In genomic region chr14:73059326-73059725, GRCh38 we compare ENCODE assay signal across 8 cellular contexts. TPM values are rescaled to one million over a fixed set of nuclear protein-coding genes. Genes with fewer than 3 reads are reported as not detected.
DNase-seq lines count a peak whose midpoint lies in the region; ATAC-seq and TF ChIP-seq lines count a peak whose summit lies in the region.

No MANE protein-coding gene starts in this region.

- no peak overlapping the region for H2BK15ac ChIP-seq in mesenchymal stem cell (ENCODE audit: low read depth, poor library complexity, severe bottlenecking)

- peaks cover 60% of the 10 kb centered on the region for H3K79me2 ChIP-seq in mammary epithelial cell (ENCODE audit: insufficient read depth, low read length)

- H3K4me2 ChIP-seq in mammary epithelial cell (ENCODE audit: insufficient read depth, low read depth, low read length) (peak overlapping the region; percentile 81), mesenchymal stem cell (ENCODE audit: low read length, poor library complexity, severe bottlenecking) (peak overlapping the region; percentile 76)

- H3K79me1 ChIP-seq in mesenchymal stem cell (replicated peaks; ENCODE audit: low read length, poor library complexity, severe bottlenecking): peaks cover 1% of the 10 kb centered on the region

- dilution Hi-C loops in mammary epithelial cell (cut with HindIII; ENCODE audit: low sequenced_read_pairs): no loop called here

- H2AK5ac ChIP-seq in mesenchymal stem cell (ENCODE audit: low read length, severe bottlenecking): no peak overlapping the region

- H3K9ac ChIP-seq in HUES48 (ENCODE audit: low read depth, low read length) (peak overlapping the region; percentile 99), mammary epithelial cell (ENCODE audit: insufficient read depth, low read length) (peak overlapping the region; percentile 100), mesenchymal stem cell (ENCODE audit: low read length) (peak overlapping the region; percentile 99)

- H3K27me3 ChIP-seq in HUES48 (ENCODE audit: control insufficient read depth, insufficient read depth, low read length): no peaks in the 10 kb centered on the region
- H3K27me3 ChIP-seq in mammary epithelial cell (ENCODE audit: insufficient read depth, low read length): no peaks in the 10 kb centered on the region
- no peaks in the 10 kb centered on the region for H3K27me3 ChIP-seq in mesenchymal stem cell (ENCODE audit: control insufficient read depth in 1 of 2, insufficient read depth in 1 of 2, low read length in 2 of 2)

- WGBS in mammary epithelial cell (ENCODE audit: low coverage, missing lambda C conversion rate): 0% methylated on average over 9 of the region's 9 CpGs
- under 1% methylated on average over 7 of the region's 9 CpGs for WGBS in mesenchymal stem cell

- no peak overlapping the region for H2BK120ac ChIP-seq in mesenchymal stem cell (ENCODE audit: low read depth, low read length)

- no peak overlapping the region for H3K23ac ChIP-seq in mesenchymal stem cell (ENCODE audit: low read length in 2 of 2)

- TSS peak; percentile 54 for BruUV-seq in mammary epithelial cell (replicated peaks; lab: Mats Ljungman, UMichigan)

- DNase-seq in AG20443 (ENCODE audit: low spot score): peak; percentile 51
- no peak for DNase-seq in mammary epithelial cell
- peak; percentile 63 for DNase-seq in mesenchymal stem cell
- DNase-seq in epidermal melanocyte (ENCODE audit: insufficient read length, low spot score): no peak
- DNase-seq in iPS-NIHi11 (ENCODE audit: low spot score): no peak
- no peak for DNase-seq in islet precursor cell

- H3K14ac ChIP-seq in mesenchymal stem cell (ENCODE audit: low read length in 2 of 2): no peak overlapping the region

- H3K27ac ChIP-seq in HUES48 (ENCODE audit: low read depth, low read length) (peak overlapping the region; percentile 99), mammary epithelial cell (ENCODE audit: insufficient read depth, low read depth, low read length) (peak overlapping the region; percentile 96), mesenchymal stem cell (ENCODE audit: low read length, poor library complexity, severe bottlenecking) (peak overlapping the region; percentile 94)

- H2BK12ac ChIP-seq in mesenchymal stem cell (ENCODE audit: low read length in 2 of 2): no peak overlapping the region

- H3K9me3 ChIP-seq in HUES48 (ENCODE audit: control insufficient read depth, insufficient read depth, low read length): no peaks in the 10 kb centered on the region
- no peaks in the 10 kb centered on the region for H3K9me3 ChIP-seq in mammary epithelial cell (replicated peaks; ENCODE audit: insufficient read depth, low read length)
- H3K9me3 ChIP-seq in mesenchymal stem cell (ENCODE audit: control insufficient read depth, low read length): no peaks in the 10 kb centered on the region

- H4K91ac ChIP-seq in mesenchymal stem cell (ENCODE audit: low read length): peak overlapping the region; percentile 78

- H2AFZ ChIP-seq in mammary epithelial cell (ENCODE audit: low read depth, low read length) (peak overlapping the region; percentile 97), mesenchymal stem cell (ENCODE audit: low read depth, low read length) (no peak overlapping the region)

- H4K8ac ChIP-seq in mesenchymal stem cell (ENCODE audit: low read length): no peak overlapping the region

- intact Hi-C loops in mammary epithelial cell (cut with micrococcal nuclease): loop anchor here (5.0 kb wide), 1 partner anchor 542 kb away; no protein-coding TSS in a partner anchor

- in situ Hi-C loops in mammary epithelial cell (cut with MboI; ENCODE audit: low sequenced_read_pairs in 2 of 2): no loop called here

- TF ChIP-seq CTCF in mammary epithelial cell (conservative IDR thresholded peaks at IDR 0.05 in 1 of 2, IDR thresholded peaks at IDR 0.05 in 1 of 2; ENCODE audit: extremely low read depth in 1 of 2, insufficient read depth in 1 of 2, low read depth in 1 of 2, low read length in 2 of 2): no peak

- no peak for ATAC-seq in HG03378 (IDR thresholded peaks at IDR 0.05; ENCODE audit: unreplicated experiment)

- H3K18ac ChIP-seq in mesenchymal stem cell (ENCODE audit: low read depth in 1 of 2, low read length in 2 of 2): peak overlapping the region in 1 of 2 experiments; percentile 16

- peaks cover 9% of the 10 kb centered on the region for H4K20me1 ChIP-seq in mammary epithelial cell (ENCODE audit: insufficient read depth, low read length)

- H3K4me3 ChIP-seq in HUES48 (ENCODE audit: low read depth, low read length): peak overlapping the region; percentile 97
- H3K4me3 ChIP-seq in mammary epithelial cell (replicated peaks in 1 of 3; ENCODE audit: insufficient read depth in 1 of 3, low read depth in 2 of 3, low read length in 3 of 3): peak overlapping the region; percentile 90 to 92 (median 91)
- peak overlapping the region; percentile 69 to 94 for H3K4me3 ChIP-seq in mesenchymal stem cell (ENCODE audit: insufficient read depth in 1 of 2, low read depth in 1 of 2, low read length in 2 of 2)

- H2BK5ac ChIP-seq in mesenchymal stem cell (ENCODE audit: low read depth, low read length, poor library complexity, severe bottlenecking): no peak overlapping the region

- H3K4me1 ChIP-seq in HUES48 (ENCODE audit: control insufficient read depth, insufficient read depth, low read length) (peaks cover 10% of the 10 kb centered on the region), mammary epithelial cell (ENCODE audit: insufficient read depth, low read length) (peaks cover 14% of the 10 kb centered on the region), mesenchymal stem cell (ENCODE audit: control insufficient read depth, insufficient read depth, low read depth, low read length) (peaks cover 9% of the 10 kb centered on the region)

- H3K36me3 ChIP-seq in HUES48 (ENCODE audit: control insufficient read depth, insufficient read depth, low read length): peaks cover 33% of the 10 kb centered on the region
- peaks cover 10% of the 10 kb centered on the region for H3K36me3 ChIP-seq in mammary epithelial cell (ENCODE audit: insufficient read depth, low read length)
- H3K36me3 ChIP-seq in mesenchymal stem cell (ENCODE audit: control insufficient read depth in 1 of 2, insufficient read depth in 2 of 2, low read depth in 1 of 2, low read length in 2 of 2): peaks cover 3 to 10% of the 10 kb centered on the region in 2 experiments

- peak overlapping the region; percentile 73 to 82 for H3K4ac ChIP-seq in mesenchymal stem cell (ENCODE audit: low read depth in 1 of 2, low read length in 2 of 2)

- CTCF ChIA-PET in mammary epithelial cell (lab: Charles Lee; ENCODE audit: low non-redundant PET): interaction anchor here (0.6 kb wide), 1 partner anchor 306 kb away, joined by 5 read pairs; no protein-coding TSS in a partner anchor

RNA-seq across cellular contexts. Expression of gene RBM25, which starts 1.0 kb away (rescaled TPM):
- total RNA-seq in mammary epithelial cell: 10 to 100 TPM; 27.2 to 87.7 TPM
- polyA plus RNA-seq in mammary epithelial cell: 18.2 TPM
- polyA minus RNA-seq in mammary epithelial cell: 27.5 TPM
- 71.1 TPM for polyA plus RNA-seq in mesenchymal stem cell (2013, experiment 1 of 2)
- polyA plus RNA-seq in mesenchymal stem cell (2013, experiment 2 of 2): 68.1 TPM

RNA-seq across cellular contexts. Expression of gene ZFYVE1, which starts 32.4 kb away (rescaled TPM):
- total RNA-seq in mammary epithelial cell: 10 to 100 TPM; 20.6 to 32.7 TPM
- polyA plus RNA-seq in mammary epithelial cell: 11.1 TPM
- polyA minus RNA-seq in mammary epithelial cell: 13.0 TPM
- 16.3 TPM for polyA plus RNA-seq in mesenchymal stem cell (2013, experiment 1 of 2)
- polyA plus RNA-seq in mesenchymal stem cell (2013, experiment 2 of 2): 16.7 TPM

Comparison
In these comparisons a context has a peak if more than half of its experiments do, and no peak if none do; other contexts are left out.
1. DNase-seq: peak in AG20443 (single experiment) and mesenchymal stem cell (single experiment); none in mammary epithelial cell (single experiment), epidermal melanocyte (single experiment), iPS-NIHi11 (single experiment) and islet precursor cell (single experiment).
2. Peak in every context shown above with its lines, with median percentiles within 50 percentile points of each other: H3K27ac ChIP-seq, H3K4me3 ChIP-seq and H3K9ac ChIP-seq.